In genomic region chrX:134715930-134716619, GRCh38 we compare ENCODE assay signal across 1 cellular context.
TF ChIP-seq lines count a peak whose summit lies in the region.

No MANE protein-coding gene starts in this region.

TF ChIP-seq in HepG2, 621 proteins besides CTCF, POLR2A, EP300 and RAD21 (continued from another document):
- TF ChIP-seq ZNF687 (CRISPR knock-in tag; IDR thresholded peaks at IDR 0.05): peak; percentile 45
- peak; percentile 16; the same call in 1 of the 2 replicates for TF ChIP-seq ARID4A (CRISPR knock-in tag; IDR thresholded peaks at IDR 0.05; ENCODE audit: borderline replicate concordance)
- peak; percentile 92; the same call in 1 of the 2 replicates for TF ChIP-seq TFAP4 (IDR thresholded peaks at IDR 0.05; ENCODE audit: borderline replicate concordance, low read depth)
- no peak for TF ChIP-seq ZNF564 (CRISPR knock-in tag; IDR thresholded peaks at IDR 0.05)
- TF ChIP-seq MAX (IDR thresholded peaks at IDR 0.05): 0 out of 2 replicates have a peak, but pooled peaks have one; percentile 16
- peak; percentile 37; the same call in 1 of the 2 replicates for TF ChIP-seq ZFX (CRISPR knock-in tag; IDR thresholded peaks at IDR 0.05; ENCODE audit: low read depth)
- no peak for TF ChIP-seq ZKSCAN8 (CRISPR knock-in tag; IDR thresholded peaks at IDR 0.05; ENCODE audit: borderline replicate concordance)
- TF ChIP-seq GMEB2 (CRISPR knock-in tag; IDR thresholded peaks at IDR 0.05; ENCODE audit: low read depth): no peak
- no peak for TF ChIP-seq SNAPC4 (CRISPR knock-in tag; IDR thresholded peaks at IDR 0.05)
- TF ChIP-seq GABPA (IDR thresholded peaks at IDR 0.05; ENCODE audit: low read depth, low read length): no peak
- TF ChIP-seq GABPA (CRISPR knock-in tag; IDR thresholded peaks at IDR 0.05; ENCODE audit: low read depth): no peak
- TF ChIP-seq SP140L (CRISPR knock-in tag; IDR thresholded peaks at IDR 0.05; ENCODE audit: borderline replicate concordance): no peak
- peak; percentile 23; the same call in 1 of the 2 replicates for TF ChIP-seq SALL1 (CRISPR knock-in tag; IDR thresholded peaks at IDR 0.05)
- TF ChIP-seq ZNF501 (CRISPR knock-in tag; IDR thresholded peaks at IDR 0.05): no peak
- TF ChIP-seq FOXA1 (IDR thresholded peaks at IDR 0.05): no peak
- peak; percentile 22; the same call in 1 of the 2 replicates for TF ChIP-seq FOXA1 (CRISPR knock-in tag; IDR thresholded peaks at IDR 0.05)
- peak; percentile 48; the same call in 1 of the 2 replicates for TF ChIP-seq FOXA3 (CRISPR knock-in tag; IDR thresholded peaks at IDR 0.05)
- TF ChIP-seq ZNF768 (CRISPR knock-in tag; IDR thresholded peaks at IDR 0.05): 0 out of 2 replicates have a peak, but pooled peaks have one; percentile 16
- no peak for TF ChIP-seq CBX2 (IDR thresholded peaks at IDR 0.05; ENCODE audit: low read depth, low read length)
- TF ChIP-seq CBX2 (CRISPR knock-in tag; IDR thresholded peaks at IDR 0.05; ENCODE audit: low read depth): no peak
- 0 out of 2 replicates have a peak, but pooled peaks have one; percentile 31 for TF ChIP-seq FOXO1 (CRISPR knock-in tag; IDR thresholded peaks at IDR 0.05)
